In genomic region chr21:42593815-42594157, GRCh38 we compare ENCODE assay signal across 15 cellular contexts. TPM values are rescaled to one million over a fixed set of nuclear protein-coding genes. Genes with fewer than 3 reads are reported as not detected.
DNase-seq lines count a peak whose midpoint lies in the region; ATAC-seq and TF ChIP-seq lines count a peak whose summit lies in the region.
"Had no signal": no experiment of that assay in that cellular context is flagged by ENCODE, and none has a peak within 500 bp of the region (broad histone marks: within the 10 kb centered on the region; RNA-seq: fewer than 3 reads in every experiment).

No MANE protein-coding gene starts in this region.

- intact Hi-C loops in Right ventricle myocardium superior (cut with DNase I), result no loop called here
- intact Hi-C loops in Right ventricle myocardium inferior (cut with DNase I), result loop anchor here (2.0 kb wide), 1 partner anchor 225 kb away; no protein-coding TSS in a partner anchor
- intact Hi-C loops in body of pancreas (cut with DNase I), result no loop called here
- intact Hi-C loops in lower lobe of right lung (cut with DNase I), result loop anchor here (10.0 kb wide), 1 partner anchor 221 kb away; no protein-coding TSS in a partner anchor
- intact Hi-C loops in sciatic nerve (cut with DNase I), result loop anchor here (5.0 kb wide), 1 partner anchor 224 kb away; no protein-coding TSS in a partner anchor

- WGBS in body of pancreas, 2 donors, result 75 to 85% methylated on average over 9 of the region's 9 CpGs

- no peak for TF ChIP-seq POLR2A in body of pancreas (IDR thresholded peaks at IDR 0.05)

- DNase-seq in Right ventricle myocardium superior, result no peak
- no peak for DNase-seq in Right ventricle myocardium inferior (ENCODE audit: missing footprints)
- DNase-seq in body of pancreas, result no peak
- DNase-seq in lower lobe of right lung, result no peak
- DNase-seq in sciatic nerve (ENCODE audit: low spot score), result no peak
- DNase-seq in NOMO-1 treated with dmso at 0.1 percent for 144 hours (lab: John Stamatoyannopoulos, UW; ENCODE audit: unreplicated experiment), result no peak
- no peak for DNase-seq in NCI-H1694 treated with DMSO at 0.1 percent for 48 hours (lab: John Stamatoyannopoulos, UW)
- DNase-seq in effector memory CD4-positive, alpha-beta T cell, result no peak

- TF ChIP-seq CTCF in body of pancreas (IDR thresholded peaks at IDR 0.05) (no peak), lower lobe of right lung (IDR thresholded peaks at IDR 0.05) (no peak)

- H3K27ac ChIP-seq in body of pancreas (no peak overlapping the region), lower lobe of right lung (no peak overlapping the region)
- no peak overlapping the region for H3K27ac ChIP-seq in effector memory CD4-positive, alpha-beta T cell (ENCODE audit: insufficient read depth, low read length, poor library complexity, severe bottlenecking)
- H3K27ac ChIP-seq: breast epithelium, esophagus muscularis mucosa, foreskin keratinocyte, GM23248, heart left ventricle, RWPE1 had no signal

- H3K4me1 ChIP-seq in body of pancreas, result peaks cover 9% of the 10 kb centered on the region
- H3K4me1 ChIP-seq in lower lobe of right lung, result peaks cover 9% of the 10 kb centered on the region
- peaks cover 5% of the 10 kb centered on the region for H3K4me1 ChIP-seq in effector memory CD4-positive, alpha-beta T cell (ENCODE audit: control insufficient read depth, insufficient read depth, low read length, poor library complexity, severe bottlenecking)
- H3K4me1 ChIP-seq: breast epithelium, foreskin keratinocyte had no signal

- ATAC-seq in Right ventricle myocardium superior (ENCODE audit: poor library complexity) (peak; percentile 14), Right ventricle myocardium inferior (no peak), body of pancreas (peak; percentile 7), lower lobe of right lung (peak; percentile 13 to 18), sciatic nerve (peak; percentile 60)

- H3K9me3 ChIP-seq in body of pancreas (no peaks in the 10 kb centered on the region), lower lobe of right lung (no peaks in the 10 kb centered on the region)
- H3K9me3 ChIP-seq in effector memory CD4-positive, alpha-beta T cell (ENCODE audit: control insufficient read depth, low read length), result no peaks in the 10 kb centered on the region
- H3K9me3 ChIP-seq: breast epithelium, esophagus muscularis mucosa, SK-N-SH had no signal

- H3K27me3 ChIP-seq in body of pancreas (no peaks in the 10 kb centered on the region), lower lobe of right lung (ENCODE audit: low read depth) (no peaks in the 10 kb centered on the region)
- H3K27me3 ChIP-seq in effector memory CD4-positive, alpha-beta T cell (replicated peaks; ENCODE audit: control insufficient read depth, insufficient read depth, low read length, poor library complexity, severe bottlenecking), result no peaks in the 10 kb centered on the region
- H3K27me3 ChIP-seq: breast epithelium, foreskin keratinocyte had no signal

- H3K36me3 ChIP-seq in body of pancreas (replicated peaks in 1 of 2; ENCODE audit: insufficient read depth in 1 of 2, low read depth in 2 of 2), result no peaks in the 10 kb centered on the region
- H3K36me3 ChIP-seq in lower lobe of right lung, result no peaks in the 10 kb centered on the region
- H3K36me3 ChIP-seq in effector memory CD4-positive, alpha-beta T cell (ENCODE audit: control insufficient read depth, insufficient read depth, low read length), result no peaks in the 10 kb centered on the region
- H3K36me3 ChIP-seq: breast epithelium, esophagus muscularis mucosa, heart left ventricle had no signal

- no peak overlapping the region for H3K4me3 ChIP-seq in body of pancreas
- H3K4me3 ChIP-seq in lower lobe of right lung, result no peak overlapping the region
- H3K4me3 ChIP-seq in effector memory CD4-positive, alpha-beta T cell (ENCODE audit: insufficient read depth, low read depth, low read length, poor library complexity, severe bottlenecking), result no peak overlapping the region
- H3K4me3 ChIP-seq: GM23248, heart left ventricle had no signal

RNA-seq across cellular contexts. Expression of gene PDE9A, which starts 59.6 kb away (rescaled TPM):
- total RNA-seq in Right ventricle myocardium superior (3.3 TPM), Right ventricle myocardium inferior (3.4 TPM), body of pancreas (1 to 10 TPM; 5.2 to 7.9 TPM), lower lobe of right lung (12.8 TPM), sciatic nerve (32.6 TPM)
- total RNA-seq: GM23248 had no signal

Comparison
In these comparisons a context has a peak if more than half of its experiments do, and no peak if none do; other contexts are left out.
1. intact Hi-C loops: an anchor here in Right ventricle myocardium inferior (2.0 kb wide), lower lobe of right lung (10.0 kb wide) and sciatic nerve (5.0 kb wide); none called in Right ventricle myocardium superior and body of pancreas.